In the genomic region with DNA sequence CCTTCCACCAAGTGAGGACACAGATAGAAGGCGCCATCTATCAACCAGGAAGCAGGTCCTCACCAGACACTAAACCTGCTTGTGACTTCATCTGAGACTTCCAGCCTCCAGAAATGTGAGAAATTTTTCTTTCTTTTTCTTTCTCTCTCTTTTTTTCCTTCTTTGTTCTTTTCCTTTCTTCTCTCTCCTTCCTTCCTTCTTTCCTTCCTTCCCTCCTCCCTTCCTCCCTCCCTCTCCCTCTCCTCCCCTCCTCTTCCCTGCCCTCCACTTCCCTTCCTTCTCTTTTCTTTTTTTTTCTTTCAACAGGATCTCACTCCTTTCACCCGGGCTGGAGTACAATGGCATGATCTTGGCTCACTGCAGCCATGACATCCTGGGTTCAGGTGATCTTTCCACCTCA, we compare ENCODE assay signal across 1 cellular context.
TF ChIP-seq lines count a peak whose summit lies in the region.

No MANE protein-coding gene starts in this region.

TF ChIP-seq in GM23338, 12 proteins besides CTCF, POLR2A, EP300 and RAD21 (continued from another document):
- TF ChIP-seq, protein P1, sequence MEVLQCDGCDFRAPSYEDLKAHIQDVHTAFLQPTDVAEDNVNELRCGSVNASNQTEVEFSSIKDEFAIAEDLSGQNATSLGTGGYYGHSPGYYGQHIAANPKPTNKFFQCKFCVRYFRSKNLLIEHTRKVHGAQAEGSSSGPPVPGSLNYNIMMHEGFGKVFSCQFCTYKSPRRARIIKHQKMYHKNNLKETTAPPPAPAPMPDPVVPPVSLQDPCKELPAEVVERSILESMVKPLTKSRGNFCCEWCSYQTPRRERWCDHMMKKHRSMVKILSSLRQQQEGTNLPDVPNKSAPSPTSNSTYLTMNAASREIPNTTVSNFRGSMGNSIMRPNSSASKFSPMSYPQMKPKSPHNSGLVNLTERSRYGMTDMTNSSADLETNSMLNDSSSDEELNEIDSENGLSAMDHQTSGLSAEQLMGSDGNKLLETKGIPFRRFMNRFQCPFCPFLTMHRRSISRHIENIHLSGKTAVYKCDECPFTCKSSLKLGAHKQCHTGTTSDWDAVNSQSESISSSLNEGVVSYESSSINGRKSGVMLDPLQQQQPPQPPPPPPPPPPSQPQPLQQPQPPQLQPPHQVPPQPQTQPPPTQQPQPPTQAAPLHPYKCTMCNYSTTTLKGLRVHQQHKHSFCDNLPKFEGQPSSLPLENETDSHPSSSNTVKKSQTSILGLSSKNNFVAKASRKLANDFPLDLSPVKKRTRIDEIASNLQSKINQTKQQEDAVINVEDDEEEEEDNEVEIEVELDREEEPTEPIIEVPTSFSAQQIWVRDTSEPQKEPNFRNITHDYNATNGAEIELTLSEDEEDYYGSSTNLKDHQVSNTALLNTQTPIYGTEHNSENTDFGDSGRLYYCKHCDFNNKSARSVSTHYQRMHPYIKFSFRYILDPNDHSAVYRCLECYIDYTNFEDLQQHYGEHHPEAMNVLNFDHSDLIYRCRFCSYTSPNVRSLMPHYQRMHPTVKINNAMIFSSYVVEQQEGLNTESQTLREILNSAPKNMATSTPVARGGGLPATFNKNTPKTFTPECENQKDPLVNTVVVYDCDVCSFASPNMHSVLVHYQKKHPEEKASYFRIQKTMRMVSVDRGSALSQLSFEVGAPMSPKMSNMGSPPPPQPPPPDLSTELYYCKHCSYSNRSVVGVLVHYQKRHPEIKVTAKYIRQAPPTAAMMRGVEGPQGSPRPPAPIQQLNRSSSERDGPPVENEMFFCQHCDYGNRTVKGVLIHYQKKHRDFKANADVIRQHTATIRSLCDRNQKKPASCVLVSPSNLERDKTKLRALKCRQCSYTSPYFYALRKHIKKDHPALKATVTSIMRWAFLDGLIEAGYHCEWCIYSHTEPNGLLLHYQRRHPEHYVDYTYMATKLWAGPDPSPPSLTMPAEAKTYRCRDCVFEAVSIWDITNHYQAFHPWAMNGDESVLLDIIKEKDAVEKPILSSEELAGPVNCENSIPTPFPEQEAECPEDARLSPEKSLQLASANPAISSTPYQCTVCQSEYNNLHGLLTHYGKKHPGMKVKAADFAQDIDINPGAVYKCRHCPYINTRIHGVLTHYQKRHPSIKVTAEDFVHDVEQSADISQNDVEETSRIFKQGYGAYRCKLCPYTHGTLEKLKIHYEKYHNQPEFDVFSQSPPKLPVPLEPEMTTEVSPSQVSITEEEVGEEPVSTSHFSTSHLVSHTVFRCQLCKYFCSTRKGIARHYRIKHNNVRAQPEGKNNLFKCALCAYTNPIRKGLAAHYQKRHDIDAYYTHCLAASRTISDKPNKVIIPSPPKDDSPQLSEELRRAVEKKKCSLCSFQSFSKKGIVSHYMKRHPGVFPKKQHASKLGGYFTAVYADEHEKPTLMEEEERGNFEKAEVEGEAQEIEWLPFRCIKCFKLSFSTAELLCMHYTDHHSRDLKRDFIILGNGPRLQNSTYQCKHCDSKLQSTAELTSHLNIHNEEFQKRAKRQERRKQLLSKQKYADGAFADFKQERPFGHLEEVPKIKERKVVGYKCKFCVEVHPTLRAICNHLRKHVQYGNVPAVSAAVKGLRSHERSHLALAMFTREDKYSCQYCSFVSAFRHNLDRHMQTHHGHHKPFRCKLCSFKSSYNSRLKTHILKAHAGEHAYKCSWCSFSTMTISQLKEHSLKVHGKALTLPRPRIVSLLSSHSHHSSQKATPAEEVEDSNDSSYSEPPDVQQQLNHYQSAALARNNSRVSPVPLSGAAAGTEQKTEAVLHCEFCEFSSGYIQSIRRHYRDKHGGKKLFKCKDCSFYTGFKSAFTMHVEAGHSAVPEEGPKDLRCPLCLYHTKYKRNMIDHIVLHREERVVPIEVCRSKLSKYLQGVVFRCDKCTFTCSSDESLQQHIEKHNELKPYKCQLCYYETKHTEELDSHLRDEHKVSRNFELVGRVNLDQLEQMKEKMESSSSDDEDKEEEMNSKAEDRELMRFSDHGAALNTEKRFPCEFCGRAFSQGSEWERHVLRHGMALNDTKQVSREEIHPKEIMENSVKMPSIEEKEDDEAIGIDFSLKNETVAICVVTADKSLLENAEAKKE (CRISPR knock-in tag; IDR thresholded peaks at IDR 0.05) = no peak
- TF ChIP-seq, protein P2, sequence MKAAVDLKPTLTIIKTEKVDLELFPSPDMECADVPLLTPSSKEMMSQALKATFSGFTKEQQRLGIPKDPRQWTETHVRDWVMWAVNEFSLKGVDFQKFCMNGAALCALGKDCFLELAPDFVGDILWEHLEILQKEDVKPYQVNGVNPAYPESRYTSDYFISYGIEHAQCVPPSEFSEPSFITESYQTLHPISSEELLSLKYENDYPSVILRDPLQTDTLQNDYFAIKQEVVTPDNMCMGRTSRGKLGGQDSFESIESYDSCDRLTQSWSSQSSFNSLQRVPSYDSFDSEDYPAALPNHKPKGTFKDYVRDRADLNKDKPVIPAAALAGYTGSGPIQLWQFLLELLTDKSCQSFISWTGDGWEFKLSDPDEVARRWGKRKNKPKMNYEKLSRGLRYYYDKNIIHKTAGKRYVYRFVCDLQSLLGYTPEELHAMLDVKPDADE (IDR thresholded peaks at IDR 0.05) = no peak
- TF ChIP-seq JUNB (IDR thresholded peaks at IDR 0.05; ENCODE audit: unreplicated experiment) (no peak), STAT1 (IDR thresholded peaks at IDR 0.05; ENCODE audit: unreplicated experiment) (no peak), CREB1 (CRISPR knock-in tag; IDR thresholded peaks at IDR 0.05; ENCODE audit: low read depth) (no peak)
TF ChIP-seq in GM23338: peak in this region for 0.
